ENCODE assay signal across 1 cellular context in the genomic region with DNA sequence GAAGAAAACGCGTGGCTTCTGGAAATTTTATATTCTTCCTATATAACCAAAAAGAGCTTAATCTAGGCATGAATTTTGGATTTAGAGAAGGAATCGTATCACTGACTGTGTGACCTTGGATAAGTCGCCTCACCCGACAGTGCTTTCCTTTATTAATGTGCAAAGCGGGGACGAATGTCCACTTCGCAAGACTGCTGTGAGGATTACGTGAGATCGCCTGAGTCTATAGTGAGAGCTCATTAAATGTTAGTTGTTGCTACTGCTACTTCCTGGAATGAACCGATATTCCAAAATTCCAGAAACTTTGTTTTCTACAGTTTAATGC.
TF ChIP-seq lines count a peak whose summit lies in the region.

No MANE protein-coding gene starts in this region.

TF ChIP-seq in HCT116, 20 proteins besides CTCF, POLR2A, EP300 and RAD21 (continued from another document):
- TF ChIP-seq SRF (IDR thresholded peaks at IDR 0.05; ENCODE audit: low read depth) (no peak), ZFX (IDR thresholded peaks at IDR 0.05) (no peak), EZH2phosphoT487 (IDR thresholded peaks at IDR 0.05; ENCODE audit: borderline replicate concordance) (no peak), EZH2 (IDR thresholded peaks at IDR 0.05) (no peak), SP1 (IDR thresholded peaks at IDR 0.05; ENCODE audit: low read depth) (no peak), EGR1 (IDR thresholded peaks at IDR 0.05; ENCODE audit: low read depth) (no peak), CBX3 (IDR thresholded peaks at IDR 0.05; ENCODE audit: low read depth) (no peak), ZNF274 (IDR thresholded peaks at IDR 0.05; ENCODE audit: low read depth, low read length) (no peak)
- TF ChIP-seq, protein P1, sequence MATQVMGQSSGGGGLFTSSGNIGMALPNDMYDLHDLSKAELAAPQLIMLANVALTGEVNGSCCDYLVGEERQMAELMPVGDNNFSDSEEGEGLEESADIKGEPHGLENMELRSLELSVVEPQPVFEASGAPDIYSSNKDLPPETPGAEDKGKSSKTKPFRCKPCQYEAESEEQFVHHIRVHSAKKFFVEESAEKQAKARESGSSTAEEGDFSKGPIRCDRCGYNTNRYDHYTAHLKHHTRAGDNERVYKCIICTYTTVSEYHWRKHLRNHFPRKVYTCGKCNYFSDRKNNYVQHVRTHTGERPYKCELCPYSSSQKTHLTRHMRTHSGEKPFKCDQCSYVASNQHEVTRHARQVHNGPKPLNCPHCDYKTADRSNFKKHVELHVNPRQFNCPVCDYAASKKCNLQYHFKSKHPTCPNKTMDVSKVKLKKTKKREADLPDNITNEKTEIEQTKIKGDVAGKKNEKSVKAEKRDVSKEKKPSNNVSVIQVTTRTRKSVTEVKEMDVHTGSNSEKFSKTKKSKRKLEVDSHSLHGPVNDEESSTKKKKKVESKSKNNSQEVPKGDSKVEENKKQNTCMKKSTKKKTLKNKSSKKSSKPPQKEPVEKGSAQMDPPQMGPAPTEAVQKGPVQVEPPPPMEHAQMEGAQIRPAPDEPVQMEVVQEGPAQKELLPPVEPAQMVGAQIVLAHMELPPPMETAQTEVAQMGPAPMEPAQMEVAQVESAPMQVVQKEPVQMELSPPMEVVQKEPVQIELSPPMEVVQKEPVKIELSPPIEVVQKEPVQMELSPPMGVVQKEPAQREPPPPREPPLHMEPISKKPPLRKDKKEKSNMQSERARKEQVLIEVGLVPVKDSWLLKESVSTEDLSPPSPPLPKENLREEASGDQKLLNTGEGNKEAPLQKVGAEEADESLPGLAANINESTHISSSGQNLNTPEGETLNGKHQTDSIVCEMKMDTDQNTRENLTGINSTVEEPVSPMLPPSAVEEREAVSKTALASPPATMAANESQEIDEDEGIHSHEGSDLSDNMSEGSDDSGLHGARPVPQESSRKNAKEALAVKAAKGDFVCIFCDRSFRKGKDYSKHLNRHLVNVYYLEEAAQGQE (IDR thresholded peaks at IDR 0.05; ENCODE audit: low read depth), result no peak
- TF ChIP-seq, protein P2, sequence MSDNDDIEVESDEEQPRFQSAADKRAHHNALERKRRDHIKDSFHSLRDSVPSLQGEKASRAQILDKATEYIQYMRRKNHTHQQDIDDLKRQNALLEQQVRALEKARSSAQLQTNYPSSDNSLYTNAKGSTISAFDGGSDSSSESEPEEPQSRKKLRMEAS (IDR thresholded peaks at IDR 0.05), result no peak
